In the genomic region with DNA sequence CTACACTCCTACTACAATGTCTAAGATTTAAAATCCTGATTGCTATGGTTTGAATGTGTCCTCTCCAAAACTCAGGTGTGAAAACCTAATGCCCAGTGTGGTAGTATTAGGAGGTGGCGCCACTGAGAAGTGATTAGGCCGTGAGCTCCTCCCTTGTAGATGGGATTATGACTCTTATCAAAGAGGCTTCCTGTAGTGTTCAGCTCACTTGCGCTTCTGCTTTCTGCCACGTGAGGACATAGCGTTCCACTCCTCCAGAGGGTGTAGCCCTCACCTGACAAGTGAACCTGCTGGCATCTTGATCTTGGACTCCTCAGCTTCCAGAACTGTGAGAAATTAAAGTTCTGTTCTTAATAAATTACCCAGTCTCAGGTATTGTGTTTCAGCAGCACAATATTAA, we compare ENCODE assay signal across 8 cellular contexts. TPM values are rescaled to one million over a fixed set of nuclear protein-coding genes. Genes with fewer than 3 reads are reported as not detected.
DNase-seq lines count a peak whose midpoint lies in the region; ATAC-seq, FAIRE-seq and TF ChIP-seq lines count a peak whose summit lies in the region.

No MANE protein-coding gene starts in this region.

- peak overlapping the region; percentile 58 for H2AFZ ChIP-seq in IMR-90 (replicated peaks; ENCODE audit: low read length, poor library complexity)

- H3K4me3 ChIP-seq in IMR-90 (ENCODE audit: insufficient read depth, low read depth, low read length) (no peak overlapping the region), mucosa of descending colon (no peak overlapping the region)

- no peak overlapping the region for H3K9ac ChIP-seq in IMR-90 (ENCODE audit: low read depth, low read length)

- H3K23ac ChIP-seq in IMR-90 (ENCODE audit: low read depth, low read length) = no peak overlapping the region

- no peaks in the 10 kb centered on the region for H3K4me1 ChIP-seq in IMR-90 (ENCODE audit: control insufficient read depth, insufficient read depth, low read length)
- H3K4me1 ChIP-seq in mucosa of descending colon (ENCODE audit: low read depth) = no peaks in the 10 kb centered on the region

- TF ChIP-seq POLR2A in IMR-90 (IDR thresholded peaks at IDR 0.05; ENCODE audit: low read depth, low read length) = no peak

- no TSS peak for BruUV-seq in IMR-90 (replicated peaks; lab: Mats Ljungman, UMichigan)

- no peaks in the 10 kb centered on the region for H3K36me3 ChIP-seq in IMR-90 (ENCODE audit: control insufficient read depth, insufficient read depth, low read length)
- no peaks in the 10 kb centered on the region for H3K36me3 ChIP-seq in mucosa of descending colon (ENCODE audit: low read depth)

- no peak overlapping the region for H2BK20ac ChIP-seq in IMR-90 (ENCODE audit: low read depth, low read length)

- no peak for ATAC-seq in IMR-90 (ENCODE audit: low read depth)
- peak; percentile 100 for ATAC-seq in mucosa of descending colon
- no peak for ATAC-seq in GM21526 (IDR thresholded peaks at IDR 0.05; ENCODE audit: low FRiP score, unreplicated experiment)

- in situ Hi-C loops in IMR-90 (cut with MboI; ENCODE audit: low sequenced_read_pairs) = no loop called here

- H3K56ac ChIP-seq in IMR-90 (ENCODE audit: extremely low read depth, insufficient read depth, low read length) = no peak overlapping the region

- no peaks in the 10 kb centered on the region for H3K79me1 ChIP-seq in IMR-90 (ENCODE audit: low read depth in 1 of 2, low read length in 2 of 2)

- intact Hi-C loops in IMR-90 (cut with micrococcal nuclease) = no loop called here
- intact Hi-C loops in mucosa of descending colon (cut with DNase I, micrococcal nuclease) = no loop called here

- no peak overlapping the region for H4K5ac ChIP-seq in IMR-90 (ENCODE audit: low read depth, low read length)

- H3K27me3 ChIP-seq in IMR-90 (ENCODE audit: control insufficient read depth, insufficient read depth, low read length) = peaks cover 13% of the 10 kb centered on the region

- H3K9me1 ChIP-seq in IMR-90 (ENCODE audit: insufficient read depth, low read length) = no peaks in the 10 kb centered on the region

- POLR2A ChIA-PET in IMR-90 (lab: Charles Lee; ENCODE audit: unreplicated experiment) = no interaction called here

- H2AK9ac ChIP-seq in IMR-90 (replicated peaks; ENCODE audit: low read depth, low read length, poor library complexity) = peak overlapping the region; percentile 28

- FAIRE-seq in GM18507 (lab: Jason Lieb, UNC) = peak; percentile 60

- H4K20me1 ChIP-seq in IMR-90 (ENCODE audit: insufficient read depth, low read length) = no peaks in the 10 kb centered on the region

- H2AK5ac ChIP-seq in IMR-90 (ENCODE audit: low read depth, low read length) = no peak overlapping the region; the same call in 1 of the 2 replicates

- no peak for TF ChIP-seq CTCF in IMR-90 (conservative IDR thresholded peaks at IDR 0.05; ENCODE audit: low read depth, low read length)
- peak; percentile 34 for TF ChIP-seq CTCF in mucosa of descending colon (IDR thresholded peaks at IDR 0.05)

- WGBS in IMR-90 (ENCODE audit: extremely low coverage in 2 of 2, insufficient read length in 1 of 2), 2 experiments = no CpG with 5 or more reads among the region's 5 CpGs

- H3K14ac ChIP-seq in IMR-90 (replicated peaks; ENCODE audit: low read depth, low read length) = no peak overlapping the region

- no peak overlapping the region for H3K27ac ChIP-seq in IMR-90 (ENCODE audit: insufficient read depth, low read length)

- H3K18ac ChIP-seq in IMR-90 (ENCODE audit: low read depth, low read length) = no peak overlapping the region

- DNase-seq in GM18507 (ENCODE audit: extremely low spot score, insufficient read length, low read depth) (no peak), IMR-90 (no peak), mucosa of descending colon (peak; percentile 55 to 66 (median 56)), NCI-H2196 (lab: John Stamatoyannopoulos, UW; ENCODE audit: unreplicated experiment) (no peak), NCI-H187 (lab: John Stamatoyannopoulos, UW) (no peak), ecto neural progenitor cell (ENCODE audit: low spot score) (no peak)
- peak; percentile 14 for DNase-seq in activated CD4-positive, alpha-beta T cell treated with anti-CD3 and anti-CD28 coated beads, Interleukin-2, amount 50 U/mL, for 1 hour

- dilution Hi-C loops in IMR-90 (cut with HindIII; ENCODE audit: low sequenced_read_pairs, unreplicated experiment) = no loop called here

- no peak overlapping the region for H4K8ac ChIP-seq in IMR-90 (ENCODE audit: low read depth in 2 of 2, low read length in 2 of 2)

- H2BK15ac ChIP-seq in IMR-90 (ENCODE audit: low read depth, low read length) = no peak overlapping the region

- TF ChIP-seq RAD21 in IMR-90 (IDR thresholded peaks at IDR 0.05; ENCODE audit: low read length) = 0 out of 2 replicates have a peak, but pooled peaks have one; percentile 5

- CTCF ChIA-PET in IMR-90 (lab: Yijun Ruan, JAX) = interaction anchor here (0.6 to 0.8 kb wide), 2 partner anchors 28 to 115 kb away, joined by 3 to 4 read pairs; no protein-coding TSS in a partner anchor

- no peak overlapping the region for H2BK5ac ChIP-seq in IMR-90 (ENCODE audit: low read depth, low read length, poor library complexity, severe bottlenecking)

- no peak overlapping the region for H3K4me2 ChIP-seq in IMR-90 (ENCODE audit: low read depth, low read length)

- H4K91ac ChIP-seq in IMR-90 (ENCODE audit: insufficient read depth, low read depth, low read length) = no peak overlapping the region

- H3K9me3 ChIP-seq in IMR-90 (ENCODE audit: control insufficient read depth, insufficient read depth, low read length) (peaks cover 3% of the 10 kb centered on the region), mucosa of descending colon (no peaks in the 10 kb centered on the region)

- no peak overlapping the region for H2BK120ac ChIP-seq in IMR-90 (ENCODE audit: low read depth, low read length)

- H3K4ac ChIP-seq in IMR-90 (ENCODE audit: low read depth, low read length) = no peak overlapping the region

TF ChIP-seq in IMR-90, 13 proteins besides CTCF, POLR2A, EP300 and RAD21:
- TF ChIP-seq BHLHE40 (IDR thresholded peaks at IDR 0.05; ENCODE audit: low read depth, low read length) = no peak
- no peak for TF ChIP-seq MXI1 (IDR thresholded peaks at IDR 0.05; ENCODE audit: borderline replicate concordance, low read depth, low read length)
- no peak for TF ChIP-seq USF2 (IDR thresholded peaks at IDR 0.05; ENCODE audit: low read depth, low read length)
TF ChIP-seq in IMR-90: peak in this region for 0.

RNA-seq across cellular contexts. Expression of gene WHRN, which starts 33.0 kb away (rescaled TPM):
- total RNA-seq in IMR-90 (2012; rRNA removed) (0.18 and 0.28 TPM in 2 replicates), mucosa of descending colon (10 to 100 TPM in 1 of 3 donors, 1 to 10 TPM in 2; 2.8 to 19.1 (median 4.7) TPM)
- polyA plus RNA-seq in IMR-90 (2012; rRNA removed) = 2.6 and 2.8 TPM in 2 replicates
- polyA plus RNA-seq in IMR-90 (2012; cell fraction: cytosol; rRNA removed) = 1.3 and 2.8 TPM in 2 replicates
- 14.2 and 20.9 TPM in 2 replicates for polyA plus RNA-seq in IMR-90 (2012; cell fraction: nucleus; rRNA removed; ENCODE audit: low replicate concordance)

RNA-seq across cellular contexts. Expression of gene ATP6V1G1, which starts 49.3 kb away (rescaled TPM):
- 52.0 and 80.3 TPM in 2 replicates for total RNA-seq in IMR-90 (2012; rRNA removed)
- 64.2 and 70.9 TPM in 2 replicates for polyA plus RNA-seq in IMR-90 (2012; rRNA removed)
- 50.4 and 105 TPM in 2 replicates for polyA plus RNA-seq in IMR-90 (2012; cell fraction: cytosol; rRNA removed)
- 11.9 and 40.1 TPM in 2 replicates for polyA plus RNA-seq in IMR-90 (2012; cell fraction: nucleus; rRNA removed; ENCODE audit: low replicate concordance)
- total RNA-seq in mucosa of descending colon = 10 to 100 TPM; 55.3 to 74.5 (median 69.9) TPM

Comparison
In these comparisons a context has a peak if more than half of its experiments do, and no peak if none do; other contexts are left out.
1. DNase-seq: peak in activated CD4-positive, alpha-beta T cell treated with anti-CD3 and anti-CD28 coated beads, Interleukin-2, amount 50 U/mL, for 1 hour (single experiment) and mucosa of descending colon (3 of 3); none in GM18507 (single experiment), IMR-90 (single experiment), NCI-H2196 (single experiment), NCI-H187 (0 of 2) and ecto neural progenitor cell (single experiment).